ENCODE assay signal across 8 cellular contexts in genomic region chr5:122312670-122312988, GRCh38. TPM values are rescaled to one million over a fixed set of nuclear protein-coding genes. Genes with fewer than 3 reads are reported as not detected.
DNase-seq lines count a peak whose midpoint lies in the region; ATAC-seq and TF ChIP-seq lines count a peak whose summit lies in the region.

No MANE protein-coding gene starts in this region.

- H3K9me3 ChIP-seq in psoas muscle = no peaks in the 10 kb centered on the region

- WGBS in psoas muscle, 3 donors = 0 to 1% (median 1%) methylated on average over 14 of the region's 14 CpGs

- TF ChIP-seq CTCF in WI38 (IDR thresholded peaks at IDR 0.05; ENCODE audit: low read depth, low read length) (no peak), psoas muscle (IDR thresholded peaks at IDR 0.05) (no peak)

- no peaks in the 10 kb centered on the region for H3K36me3 ChIP-seq in psoas muscle (ENCODE audit: insufficient read depth in 1 of 2, low read depth in 1 of 2)

- ATAC-seq in Right ventricle myocardium inferior (peak; percentile 51), left cardiac atrium (peak; percentile 46 to 78), psoas muscle (peak in 1 of 4 donors; percentile 50), HG03342 (IDR thresholded peaks at IDR 0.05; ENCODE audit: unreplicated experiment) (no peak)

- no peak overlapping the region for H3K27ac ChIP-seq in psoas muscle

- H3K4me3 ChIP-seq in WI38 (ENCODE audit: low read depth, low read length) (peak overlapping the region; percentile 85), psoas muscle (peak overlapping the region; percentile 69)

- peaks cover 0 to 56% (median 8%) of the 10 kb centered on the region in 3 donors for H3K27me3 ChIP-seq in psoas muscle (ENCODE audit: insufficient read depth in 3 of 3, low read length in 2 of 3)

- intact Hi-C loops in Right ventricle myocardium inferior (cut with DNase I) = no loop called here
- intact Hi-C loops in cardiac septum (cut with DNase I) = no loop called here
- intact Hi-C loops in left cardiac atrium (cut with DNase I) = no loop called here
- intact Hi-C loops in psoas muscle (cut with DNase I) = no loop called here

- peak; percentile 73 for DNase-seq in Right ventricle myocardium inferior (ENCODE audit: missing footprints)
- DNase-seq in cardiac septum (ENCODE audit: low spot score) = no peak
- peak; percentile 28 for DNase-seq in left cardiac atrium
- peak in 1 of 2 donors; percentile 15 for DNase-seq in psoas muscle
- no peak for DNase-seq in activated effector memory CD4-positive, alpha-beta T cell treated with anti-CD3 and anti-CD28 coated beads, Interleukin-2, amount 50 U/mL, for 16 hours
- no peak for DNase-seq in stimulated activated CD4-positive, alpha-beta T cell treated with anti-CD3 and anti-CD28 coated beads, Interleukin-4, amount 100 ng/mL, for 1 hour

- H3K4me1 ChIP-seq in psoas muscle = peaks cover 3% of the 10 kb centered on the region

RNA-seq across cellular contexts. Expression of gene SNCAIP, which starts 0.6 kb away (rescaled TPM):
- total RNA-seq in Right ventricle myocardium inferior (1.7 TPM), cardiac septum (1.3 TPM), left cardiac atrium (1 to 10 TPM; 2.9 to 3.2 TPM), psoas muscle (under 1 TPM; 0.27 to 0.87 (median 0.75) TPM)
- polyA plus RNA-seq in psoas muscle = under 1 TPM; 0.18 to 0.38 (median 0.23) TPM

Comparison
In these comparisons a context has a peak if more than half of its experiments do, and no peak if none do; other contexts are left out.
1. DNase-seq: peak in Right ventricle myocardium inferior (single experiment) and left cardiac atrium (single experiment); none in cardiac septum (single experiment), activated effector memory CD4-positive, alpha-beta T cell treated with anti-CD3 and anti-CD28 coated beads, Interleukin-2, amount 50 U/mL, for 16 hours (single experiment) and stimulated activated CD4-positive, alpha-beta T cell treated with anti-CD3 and anti-CD28 coated beads, Interleukin-4, amount 100 ng/mL, for 1 hour (single experiment).